Comparison of ENCODE assay signal across 26 cellular contexts in genomic region chr1:114746450-114747121, GRCh38. TPM values are rescaled to one million over a fixed set of nuclear protein-coding genes. Genes with fewer than 3 reads are reported as not detected.
DNase-seq lines count a peak whose midpoint lies in the region; ATAC-seq and TF ChIP-seq lines count a peak whose summit lies in the region.
"Had no signal": no experiment of that assay in that cellular context is flagged by ENCODE, and none has a peak within 500 bp of the region (broad histone marks: within the 10 kb centered on the region; RNA-seq: fewer than 3 reads in every experiment).

No MANE protein-coding gene starts in this region.

- no peak overlapping the region for H3K4me3 ChIP-seq in gastrocnemius medialis
- H3K4me3 ChIP-seq: body of pancreas, transverse colon had no signal

- H3K27me3 ChIP-seq in gastrocnemius medialis = no peaks in the 10 kb centered on the region
- H3K27me3 ChIP-seq: body of pancreas, transverse colon had no signal

- H3K36me3 Mint-ChIP-seq in activated T-cell treated with anti-CD3 and anti-CD28 coated beads, Interleukin-2, amount 50 U/mL, for 4 hours (ENCODE audit: insufficient read depth) = peaks cover 46% of the 10 kb centered on the region
- peaks cover 54% of the 10 kb centered on the region for H3K36me3 Mint-ChIP-seq in activated naive CD8-positive, alpha-beta T cell treated with anti-CD3 and anti-CD28 coated beads for 36 hours

- H3K27ac Mint-ChIP-seq in activated naive CD8-positive, alpha-beta T cell treated with anti-CD3 and anti-CD28 coated beads for 36 hours = peak overlapping the region; percentile 45

- H3K4me3 Mint-ChIP-seq in activated T-cell treated with anti-CD3 and anti-CD28 coated beads, Interleukin-2, amount 50 U/mL, for 4 hours = no peak overlapping the region
- no peak overlapping the region for H3K4me3 Mint-ChIP-seq in activated naive CD8-positive, alpha-beta T cell treated with anti-CD3 and anti-CD28 coated beads for 36 hours

- no peaks in the 10 kb centered on the region for H3K27me3 Mint-ChIP-seq in activated T-cell treated with anti-CD3 and anti-CD28 coated beads, Interleukin-2, amount 50 U/mL, for 4 hours (ENCODE audit: low read depth)
- no peaks in the 10 kb centered on the region for H3K27me3 Mint-ChIP-seq in activated naive CD8-positive, alpha-beta T cell treated with anti-CD3 and anti-CD28 coated beads for 36 hours

- peaks cover 86% of the 10 kb centered on the region for H3K4me1 Mint-ChIP-seq in activated T-cell treated with anti-CD3 and anti-CD28 coated beads, Interleukin-2, amount 50 U/mL, for 4 hours (ENCODE audit: low read depth)
- peaks cover 67% of the 10 kb centered on the region for H3K4me1 Mint-ChIP-seq in activated naive CD8-positive, alpha-beta T cell treated with anti-CD3 and anti-CD28 coated beads for 36 hours

- peaks cover 0 to 12% of the 10 kb centered on the region in 2 donors for H3K36me3 ChIP-seq in gastrocnemius medialis

- no peak for TF ChIP-seq CTCF in gastrocnemius medialis (IDR thresholded peaks at IDR 0.05 in 4 of 5, conservative IDR thresholded peaks at IDR 0.05 in 1 of 5)

- H3K9me3 ChIP-seq in gastrocnemius medialis = no peaks in the 10 kb centered on the region
- H3K9me3 ChIP-seq: body of pancreas, transverse colon had no signal

- peak; percentile 29 to 38 for ATAC-seq in activated T-cell treated with anti-CD3 and anti-CD28 coated beads, Interleukin-2, amount 50 U/mL, for 4 hours
- ATAC-seq in HG02610 (IDR thresholded peaks at IDR 0.05; ENCODE audit: unreplicated experiment) (peak; percentile 65), gastrocnemius medialis (no peak), GM18498 (IDR thresholded peaks at IDR 0.05; ENCODE audit: unreplicated experiment) (no peak), HG03139 (IDR thresholded peaks at IDR 0.05; ENCODE audit: unreplicated experiment) (no peak), left cardiac atrium (no peak)
- ATAC-seq: body of pancreas, right cardiac atrium, SK-N-SH treated with all-trans-retinoic acid at 6 μM for 48 hours had no signal

- peak overlapping the region; percentile 97 to 100 (median 98) for H3K27ac ChIP-seq in gastrocnemius medialis
- H3K27ac ChIP-seq: body of pancreas, RWPE1, transverse colon had no signal

- no peak for TF ChIP-seq POLR2A in gastrocnemius medialis (IDR thresholded peaks at IDR 0.05)

- no peaks in the 10 kb centered on the region for H3K9me3 Mint-ChIP-seq in activated T-cell treated with anti-CD3 and anti-CD28 coated beads, Interleukin-2, amount 50 U/mL, for 4 hours
- no peaks in the 10 kb centered on the region for H3K9me3 Mint-ChIP-seq in activated naive CD8-positive, alpha-beta T cell treated with anti-CD3 and anti-CD28 coated beads for 36 hours

- H3K4me1 ChIP-seq in gastrocnemius medialis = peaks cover 97 to 99% of the 10 kb centered on the region in 2 donors

- intact Hi-C loops in gastrocnemius medialis (cut with DNase I; ENCODE audit: low total_unique reads) = no loop called here
- intact Hi-C loops in left cardiac atrium (cut with DNase I) = no loop called here

- in situ Hi-C loops in gastrocnemius medialis (cut with MboI; ENCODE audit: low sequenced_read_pairs in 4 of 4) = loop anchor here in 2 of 4 donors (10.0 kb wide), 2 partner anchors 52 to 72 kb away; partner anchors contain the start of genes AMPD1 (in 1 of the 2) and DENND2C (in 1 of the 2)

- no peak for DNase-seq in activated T-cell treated with anti-CD3 and anti-CD28 coated beads, Interleukin-2, amount 50 U/mL, for 4 hours
- DNase-seq in activated T-cell treated with anti-CD3 and anti-CD28 coated beads for 4 hours = no peak
- no peak for DNase-seq in activated naive CD8-positive, alpha-beta T cell treated with anti-CD3 and anti-CD28 coated beads for 36 hours
- DNase-seq in gastrocnemius medialis = no peak
- no peak for DNase-seq in left cardiac atrium
- DNase-seq: activated CD4-positive, CD25-positive, alpha-beta regulatory T cell; activated CD8-positive, alpha-beta memory T cell treated with anti-CD3 and anti-CD28 coated beads, Interleukin-2, amount 50 U/mL, for 4 hours; body of pancreas; GF-D8; glutamatergic neuron; Kasumi-1; mesenchymal stem cell; NCI-H1092; NCI-H2081 treated with DMSO at 0.1 percent for 48 hours; NCI-H446 treated with DMSO at 0.1 percent for 48 hours; right cardiac atrium; stimulated activated naive CD4-positive, alpha-beta T cell treated with Interleukin-2 at 50 U/mL for 16 hours; transverse colon had no signal

RNA-seq across cellular contexts. Expression of gene CSDE1, which starts 11.2 kb away (rescaled TPM):
- total RNA-seq in activated T-cell treated with anti-CD3 and anti-CD28 coated beads, Interleukin-2, amount 50 U/mL, for 4 hours = 100 to 1,000 TPM; 460 to 486 (median 469) TPM
- total RNA-seq in activated naive CD8-positive, alpha-beta T cell treated with anti-CD3 and anti-CD28 coated beads for 36 hours = 100 to 1,000 TPM; 519 to 530 TPM
- total RNA-seq in gastrocnemius medialis (1,000 to 10,000 TPM; 2,331 to 4,024 (median 3,697) TPM), left cardiac atrium (100 to 1,000 TPM; 622 to 652 TPM)

RNA-seq across cellular contexts. Expression of gene NRAS, which starts 30.0 kb away (rescaled TPM):
- 10 to 100 TPM; 64.5 to 70.3 (median 67.6) TPM for total RNA-seq in activated T-cell treated with anti-CD3 and anti-CD28 coated beads, Interleukin-2, amount 50 U/mL, for 4 hours
- 10 to 100 TPM; 67.7 to 69.4 TPM for total RNA-seq in activated naive CD8-positive, alpha-beta T cell treated with anti-CD3 and anti-CD28 coated beads for 36 hours
- total RNA-seq in gastrocnemius medialis = 10 to 100 TPM in 1 of 4 donors, 1 to 10 TPM in 3; 3.9 to 10.8 (median 6.6) TPM
- total RNA-seq in left cardiac atrium = 10 to 100 TPM in 1 of 2 donors, 1 to 10 TPM in 1; 9.6 to 17.4 TPM

RNA-seq across cellular contexts. Expression of gene SIKE1, which starts 33.9 kb away (rescaled TPM):
- 10 to 100 TPM; 69.2 to 84.7 (median 77.5) TPM for total RNA-seq in activated T-cell treated with anti-CD3 and anti-CD28 coated beads, Interleukin-2, amount 50 U/mL, for 4 hours
- total RNA-seq in activated naive CD8-positive, alpha-beta T cell treated with anti-CD3 and anti-CD28 coated beads for 36 hours = 10 to 100 TPM; 73.3 to 74.9 TPM
- 10 to 100 TPM; 25.7 to 37.8 (median 36.3) TPM for total RNA-seq in gastrocnemius medialis
- 10 to 100 TPM; 33.2 to 34.9 TPM for total RNA-seq in left cardiac atrium

RNA-seq across cellular contexts. Expression of gene AMPD1, which starts 51.2 kb away (rescaled TPM):
- not detected for total RNA-seq in activated T-cell treated with anti-CD3 and anti-CD28 coated beads, Interleukin-2, amount 50 U/mL, for 4 hours
- total RNA-seq in activated naive CD8-positive, alpha-beta T cell treated with anti-CD3 and anti-CD28 coated beads for 36 hours = not detected
- 10 to 100 TPM; 43.5 to 93.4 (median 68.1) TPM for total RNA-seq in gastrocnemius medialis
- not detected for total RNA-seq in left cardiac atrium
- total RNA-seq: body of pancreas, fibroblast of lung, H1, osteocyte, right cardiac atrium had no signal

Comparison
In these comparisons a context has a peak if more than half of its experiments do, and no peak if none do; other contexts are left out.
1. ATAC-seq: peak in activated T-cell treated with anti-CD3 and anti-CD28 coated beads, Interleukin-2, amount 50 U/mL, for 4 hours (2 of 2) and HG02610 (single experiment); none in gastrocnemius medialis (0 of 2), GM18498 (single experiment), HG03139 (single experiment) and left cardiac atrium (0 of 2).